Comparison of ENCODE assay signal across 14 cellular contexts in the genomic region with DNA sequence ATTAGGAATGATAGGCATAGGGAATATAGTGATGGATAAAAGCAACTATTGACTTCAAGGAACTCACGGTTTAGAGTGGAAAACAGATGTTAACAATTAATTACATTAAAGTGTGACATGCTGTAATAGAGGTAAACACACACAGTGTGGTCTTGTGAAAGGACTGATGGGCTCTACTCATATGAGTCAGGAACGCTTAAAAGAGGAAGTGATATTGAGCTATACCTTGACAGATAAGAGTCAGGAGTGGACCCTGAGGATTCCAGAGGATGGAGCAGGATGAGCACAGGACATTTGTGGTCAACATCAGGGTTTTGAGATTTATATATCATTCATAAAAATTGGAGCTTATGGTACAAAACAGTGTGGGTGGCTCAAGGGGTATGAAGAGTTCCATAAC. TPM values are rescaled to one million over a fixed set of nuclear protein-coding genes. Genes with fewer than 3 reads are reported as not detected.
A peak's percentile ranks its signal among the peaks of the same experiment; 100 is the strongest.
DNase-seq lines count a peak whose midpoint lies in the region; ATAC-seq, FAIRE-seq and TF ChIP-seq lines count a peak whose summit lies in the region.
"Had no signal": no experiment of that assay in that cellular context is flagged by ENCODE, and none has a peak within 500 bp of the region (broad histone marks: within the 10 kb centered on the region; RNA-seq: fewer than 3 reads in every experiment).

No MANE protein-coding gene starts in this region.

- ATAC-seq in HG02588 (IDR thresholded peaks at IDR 0.05; ENCODE audit: unreplicated experiment), result peak; percentile 91
- ATAC-seq in HG03342 (IDR thresholded peaks at IDR 0.05; ENCODE audit: unreplicated experiment), result peak; percentile 99
- no peak for ATAC-seq in PC-3

- no peaks in the 10 kb centered on the region for H3F3A ChIP-seq in PC-3 (ENCODE audit: low read length, unreplicated experiment)

- no peak overlapping the region for H3K4me3 ChIP-seq in PC-3 (ENCODE audit: low read length)
- H3K4me3 ChIP-seq: sigmoid colon, SJCRH30 had no signal

- TF ChIP-seq CTCF in GM10248 (IDR thresholded peaks at IDR 0.05; ENCODE audit: control extremely low read depth, extremely low read depth, low read depth, missing control alignments), result no peak
- TF ChIP-seq CTCF in PC-3 (conservative IDR thresholded peaks at IDR 0.05; ENCODE audit: low read depth, low read length), result no peak

- no peak overlapping the region for H2AFZ ChIP-seq in PC-3 (ENCODE audit: low read length)

- FAIRE-seq in GM19239 (lab: Jason Lieb, UNC), result no peak
- FAIRE-seq: A204.1 had no signal

- DNase-seq in GM10248 (ENCODE audit: extremely low spot score) (peak; percentile 54), GM19239 (ENCODE audit: insufficient read length, low spot score) (peak; percentile 24), PC-3 (no peak), HUDEP-2 (lab: John Stamatoyannopoulos, UW; ENCODE audit: unreplicated experiment in 76 of 76) (no peak), NCI-H774 (lab: John Stamatoyannopoulos, UW) (no peak), NCI-H1105 treated with DMSO at 0.1 percent for 48 hours (lab: John Stamatoyannopoulos, UW) (no peak)
- DNase-seq: activated CD4-positive, CD25-positive, alpha-beta regulatory T cell; DMS153; NCI-H446; sigmoid colon had no signal

- intact Hi-C loops in PC-3 (cut with micrococcal nuclease), result no loop called here

- no peaks in the 10 kb centered on the region for H4K20me1 ChIP-seq in PC-3 (ENCODE audit: low read length)

- CTCF ChIA-PET in GM10248 (lab: Yijun Ruan, JAX), result interaction anchor here (0.7 to 8.6 kb wide), 7 partner anchors 11 to 523 kb away, joined by 3 to 106 read pairs (median 7); a partner anchor contains a TSS
- CTCF ChIA-PET in PC-3 (lab: Charles Lee), result no interaction called here

- H3K4me2 ChIP-seq in PC-3 (ENCODE audit: low read length), result no peak overlapping the region

- no peaks in the 10 kb centered on the region for H3K9me2 ChIP-seq in PC-3 (replicated peaks; ENCODE audit: low read length)

- no TSS peak for BruUV-seq in PC-3 (replicated peaks; lab: Mats Ljungman, UMichigan)

- H3K79me2 ChIP-seq in PC-3 (ENCODE audit: low read length), result no peaks in the 10 kb centered on the region

- peaks cover 35% of the 10 kb centered on the region for H3K36me3 ChIP-seq in PC-3 (ENCODE audit: low read depth, low read length)
- H3K36me3 ChIP-seq: SJCRH30 had no signal

- H3K9me3 ChIP-seq in PC-3 (ENCODE audit: low read length), result no peaks in the 10 kb centered on the region
- H3K9me3 ChIP-seq: sigmoid colon, SJCRH30 had no signal

- H3K27ac ChIP-seq in PC-3 (ENCODE audit: low read length), result no peak overlapping the region
- H3K27ac ChIP-seq: sigmoid colon, SJCRH30 had no signal

- POLR2A ChIA-PET in GM10248 (lab: Yijun Ruan, JAX) (no interaction called here), PC-3 (lab: Charles Lee; ENCODE audit: unreplicated experiment) (no interaction called here)

- no peak overlapping the region for H3K9ac ChIP-seq in PC-3 (ENCODE audit: low read length)

- H3K27me3 ChIP-seq in PC-3 (ENCODE audit: low read length), result no peaks in the 10 kb centered on the region
- H3K27me3 ChIP-seq: sigmoid colon, SJCRH30 had no signal

- no peaks in the 10 kb centered on the region for H3K4me1 ChIP-seq in PC-3 (ENCODE audit: insufficient read depth, low read length)
- H3K4me1 ChIP-seq: sigmoid colon, SJCRH30 had no signal

RNA-seq across cellular contexts. Expression of a gene that starts 11.0 kb away (rescaled TPM):
- total RNA-seq in PC-3 (2014; rRNA removed), result 10.0 and 11.3 TPM in 2 replicates

RNA-seq across cellular contexts. Expression of a gene that starts 53.4 kb away (rescaled TPM):
- 1.5 and 1.8 TPM in 2 replicates for total RNA-seq in PC-3 (2014; rRNA removed)

Comparison
In these comparisons a context has a peak if more than half of its experiments do, and no peak if none do; other contexts are left out.
1. DNase-seq: peak in GM10248 (single experiment) and GM19239 (single experiment); none in PC-3 (single experiment), HUDEP-2 (0 of 76), NCI-H774 (single experiment) and NCI-H1105 treated with DMSO at 0.1 percent for 48 hours (single experiment).